In genomic region chr11:592918-593317, GRCh38 we compare ENCODE assay signal across 25 cellular contexts. TPM values are rescaled to one million over a fixed set of nuclear protein-coding genes. Genes with fewer than 3 reads are reported as not detected.
"Had no signal": no experiment of that assay in that cellular context is flagged by ENCODE, and none has a peak within 500 bp of the region (broad histone marks: within the 10 kb centered on the region; RNA-seq: fewer than 3 reads in every experiment).

No MANE protein-coding gene starts in this region.

- H3K27ac ChIP-seq: KMS-11, SJSA1, SK-N-MC had no signal

- H3K4me1 ChIP-seq: SJSA1 had no signal

- H3K27me3 ChIP-seq: SJSA1 had no signal

- H3K27me3 Mint-ChIP-seq: IgD-negative memory B cell had no signal

- ATAC-seq: K562 had no signal

- H3K4me1 Mint-ChIP-seq: IgD-negative memory B cell had no signal

- H3K9me3 ChIP-seq: SJSA1 had no signal

- H3K9me3 Mint-ChIP-seq: IgD-negative memory B cell had no signal

- H3K4me2 ChIP-seq: KMS-11 had no signal

- DNase-seq: Kasumi-1, MV-4-11, NCI-H1048, NCI-H1105, NCI-H1417, NCI-H1436 treated with DMSO at 0.1 percent for 48 hours, NCI-H1694, NCI-H187 treated with DMSO at 0.1 percent for 48 hours, NCI-H2029 treated with DMSO at 0.1 percent for 48 hours, NCI-H2171 treated with DMSO at 0.1 percent for 48 hours, NCI-H510A, NCI-H524 treated with DMSO at 0.1 percent for 48 hours, NCI-H69, NCI-H774, Right ventricle myocardium superior, RPMI8226, SIG-M5 had no signal

- FAIRE-seq: K562, RCC 7860 had no signal

- H3K4me3 ChIP-seq: K562, SJSA1, SK-N-MC had no signal

- H3K9ac ChIP-seq: KMS-11 had no signal

RNA-seq across cellular contexts. Expression of gene IRF7, which starts 22.8 kb away (rescaled TPM):
- total RNA-seq: HT1080, M059J had no signal

RNA-seq across cellular contexts. Expression of gene CDHR5, which starts 31.8 kb away (rescaled TPM):
- total RNA-seq: HT1080, M059J, Right ventricle myocardium superior, SJSA1 had no signal
- polyA plus RNA-seq: IgD-negative memory B cell, K562 had no signal
